ENCODE assay signal across 2 cellular contexts in the genomic region with DNA sequence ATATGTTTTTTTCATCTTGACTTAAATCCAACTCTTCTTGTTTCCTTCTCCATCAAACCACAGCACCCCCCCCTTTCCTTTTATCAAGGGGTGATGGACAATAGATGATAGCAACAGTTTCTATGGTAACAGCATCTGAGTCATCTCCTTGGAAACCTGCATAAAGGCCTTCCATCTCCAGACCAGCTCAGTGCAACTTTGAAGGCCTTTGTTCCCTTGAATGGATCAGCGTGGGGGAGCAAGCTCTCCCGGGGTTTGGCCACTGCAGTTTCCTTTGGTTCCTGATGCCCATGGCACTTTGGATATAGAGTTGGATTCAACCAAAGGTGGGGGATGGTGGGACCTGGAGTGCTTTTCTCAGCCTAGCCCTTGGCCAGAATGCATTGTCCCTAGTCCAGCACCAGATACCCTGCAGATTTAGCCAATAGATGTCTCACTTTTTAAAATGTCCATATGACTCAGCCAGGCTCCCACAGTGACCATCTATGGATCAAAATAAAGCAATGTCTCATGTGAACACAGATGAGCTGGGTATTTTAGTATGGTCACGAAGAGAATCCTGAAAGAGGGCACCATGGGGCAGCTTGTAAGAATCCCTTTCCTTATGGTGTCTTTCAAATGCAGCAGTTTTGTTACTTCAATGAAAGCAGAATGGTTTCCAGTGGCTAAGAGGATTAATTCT.
TF ChIP-seq lines count a peak whose summit lies in the region.

No MANE protein-coding gene starts in this region.

TF ChIP-seq in K562, 482 proteins besides CTCF, POLR2A, EP300 and RAD21 (continued from another document and continues in another):
- TF ChIP-seq HINFP (tag; conservative IDR thresholded peaks at IDR 0.05; ENCODE audit: low read depth): no peak
- TF ChIP-seq ESRRB (CRISPR knock-in tag; IDR thresholded peaks at IDR 0.05; ENCODE audit: borderline replicate concordance): no peak
- TF ChIP-seq MYNN (IDR thresholded peaks at IDR 0.05): peak; percentile 69; the same call in 1 of the 2 replicates
- no peak for TF ChIP-seq MYNN (CRISPR knock-in tag; IDR thresholded peaks at IDR 0.05)
- TF ChIP-seq, protein P1, sequence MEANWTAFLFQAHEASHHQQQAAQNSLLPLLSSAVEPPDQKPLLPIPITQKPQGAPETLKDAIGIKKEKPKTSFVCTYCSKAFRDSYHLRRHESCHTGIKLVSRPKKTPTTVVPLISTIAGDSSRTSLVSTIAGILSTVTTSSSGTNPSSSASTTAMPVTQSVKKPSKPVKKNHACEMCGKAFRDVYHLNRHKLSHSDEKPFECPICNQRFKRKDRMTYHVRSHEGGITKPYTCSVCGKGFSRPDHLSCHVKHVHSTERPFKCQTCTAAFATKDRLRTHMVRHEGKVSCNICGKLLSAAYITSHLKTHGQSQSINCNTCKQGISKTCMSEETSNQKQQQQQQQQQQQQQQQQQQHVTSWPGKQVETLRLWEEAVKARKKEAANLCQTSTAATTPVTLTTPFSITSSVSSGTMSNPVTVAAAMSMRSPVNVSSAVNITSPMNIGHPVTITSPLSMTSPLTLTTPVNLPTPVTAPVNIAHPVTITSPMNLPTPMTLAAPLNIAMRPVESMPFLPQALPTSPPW (CRISPR knock-in tag; IDR thresholded peaks at IDR 0.05): peak; percentile 58
- TF ChIP-seq ZNF408 (CRISPR knock-in tag; IDR thresholded peaks at IDR 0.05; ENCODE audit: low read depth): no peak
- TF ChIP-seq MYBL2 (IDR thresholded peaks at IDR 0.05; ENCODE audit: low read depth): no peak
- TF ChIP-seq MYBL2 (CRISPR knock-in tag; IDR thresholded peaks at IDR 0.05; ENCODE audit: borderline replicate concordance): no peak
- no peak for TF ChIP-seq ZNF324 (CRISPR knock-in tag; IDR thresholded peaks at IDR 0.05)
- TF ChIP-seq ZBTB34 (CRISPR knock-in tag; IDR thresholded peaks at IDR 0.05): no peak
- TF ChIP-seq ZNF830 (CRISPR knock-in tag; IDR thresholded peaks at IDR 0.05): no peak
- TF ChIP-seq ILF3 (IDR thresholded peaks at IDR 0.05; ENCODE audit: borderline replicate concordance): no peak
- no peak for TF ChIP-seq RBBP5 (IDR thresholded peaks at IDR 0.05; ENCODE audit: borderline replicate concordance, insufficient read depth, low read length, poor library complexity, severe bottlenecking)
- TF ChIP-seq THRA (IDR thresholded peaks at IDR 0.05): no peak
- no peak for TF ChIP-seq ZNF778 (CRISPR knock-in tag; IDR thresholded peaks at IDR 0.05)
- TF ChIP-seq ZSCAN29 (IDR thresholded peaks at IDR 0.05): no peak
- TF ChIP-seq SLC30A9 (CRISPR knock-in tag; IDR thresholded peaks at IDR 0.05): no peak
- no peak for TF ChIP-seq FOXP1 (CRISPR knock-in tag; IDR thresholded peaks at IDR 0.05)
- no peak for TF ChIP-seq XRCC3 (IDR thresholded peaks at IDR 0.05)
- TF ChIP-seq E2F5 (CRISPR knock-in tag; IDR thresholded peaks at IDR 0.05): no peak
- TF ChIP-seq RFX1 (IDR thresholded peaks at IDR 0.05): peak; percentile 85
- no peak for TF ChIP-seq PKNOX1 (IDR thresholded peaks at IDR 0.05)
- TF ChIP-seq FOXK2 (conservative IDR thresholded peaks at IDR 0.05 in 1 of 2, IDR thresholded peaks at IDR 0.05 in 1 of 2; ENCODE audit: low read depth in 2 of 2): no peak
- no peak for TF ChIP-seq CC2D1A (IDR thresholded peaks at IDR 0.05)
- TF ChIP-seq ZFP36 (IDR thresholded peaks at IDR 0.05; ENCODE audit: low read depth, low read length, partially characterized antibody): no peak
- no peak for TF ChIP-seq ZNF431 (CRISPR knock-in tag; IDR thresholded peaks at IDR 0.05)

TF ChIP-seq in SK-N-SH, 30 proteins besides CTCF, POLR2A, EP300 and RAD21 (continued from another document):
- TF ChIP-seq GABPA (IDR thresholded peaks at IDR 0.05; ENCODE audit: low read depth): no peak
- no peak for TF ChIP-seq CHD2 (IDR thresholded peaks at IDR 0.05; ENCODE audit: low read length, partially characterized antibody)
- no peak for TF ChIP-seq TEAD4 (IDR thresholded peaks at IDR 0.05; ENCODE audit: borderline replicate concordance, insufficient read depth)
- no peak for TF ChIP-seq FOXM1 (IDR thresholded peaks at IDR 0.05; ENCODE audit: low read depth)
- TF ChIP-seq SMC3 (IDR thresholded peaks at IDR 0.05; ENCODE audit: low read depth, low read length): no peak
- no peak for TF ChIP-seq RXRA (IDR thresholded peaks at IDR 0.05; ENCODE audit: borderline replicate concordance, low read depth)
- no peak for TF ChIP-seq MXI1 (IDR thresholded peaks at IDR 0.05; ENCODE audit: low read depth, low read length)
- TF ChIP-seq ELF1 (IDR thresholded peaks at IDR 0.05): no peak
- TF ChIP-seq EZH2phosphoT487 (IDR thresholded peaks at IDR 0.05; ENCODE audit: borderline replicate concordance, low read depth): no peak
- no peak for TF ChIP-seq JUND (IDR thresholded peaks at IDR 0.05)
- TF ChIP-seq MEF2A (IDR thresholded peaks at IDR 0.05; ENCODE audit: borderline replicate concordance, low read depth): no peak
- TF ChIP-seq, protein P2, sequence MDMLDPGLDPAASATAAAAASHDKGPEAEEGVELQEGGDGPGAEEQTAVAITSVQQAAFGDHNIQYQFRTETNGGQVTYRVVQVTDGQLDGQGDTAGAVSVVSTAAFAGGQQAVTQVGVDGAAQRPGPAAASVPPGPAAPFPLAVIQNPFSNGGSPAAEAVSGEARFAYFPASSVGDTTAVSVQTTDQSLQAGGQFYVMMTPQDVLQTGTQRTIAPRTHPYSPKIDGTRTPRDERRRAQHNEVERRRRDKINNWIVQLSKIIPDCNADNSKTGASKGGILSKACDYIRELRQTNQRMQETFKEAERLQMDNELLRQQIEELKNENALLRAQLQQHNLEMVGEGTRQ (IDR thresholded peaks at IDR 0.05; ENCODE audit: borderline replicate concordance, low read depth, low read length): no peak
- no peak for TF ChIP-seq GATA2 (CRISPR knock-in tag; IDR thresholded peaks at IDR 0.05)
